Comparison of ENCODE assay signal across 18 cellular contexts in genomic region chr17:26775219-26775822, GRCh38.
A peak's percentile ranks its signal among the peaks of the same experiment; 100 is the strongest.
DNase-seq lines count a peak whose midpoint lies in the region; ATAC-seq, FAIRE-seq and TF ChIP-seq lines count a peak whose summit lies in the region.
"Had no signal": no experiment of that assay in that cellular context is flagged by ENCODE, and none has a peak within 500 bp of the region (broad histone marks: within the 10 kb centered on the region; RNA-seq: fewer than 3 reads in every experiment).

No MANE protein-coding gene starts in this region.

- H2BK20ac ChIP-seq in H9 (ENCODE audit: low read depth, low read length, poor library complexity, severe bottlenecking): no peak overlapping the region

- no peak overlapping the region for H3K18ac ChIP-seq in H9 (ENCODE audit: insufficient read length, low read depth, low read length)

- H3K36me3 ChIP-seq in kidney (ENCODE audit: control insufficient read depth in 1 of 2, insufficient read depth in 2 of 2, low read length in 2 of 2): no peaks in the 10 kb centered on the region

- H3K36me3 Mint-ChIP-seq in stimulated activated naive B cell treated with anti-CD40 and anti-IgM and Interleukin-4, amounts not matched to agents 10 μg/mL and 1 μg/mL and 100 μg/mL, for 72 hours: peaks cover 0 to 7% of the 10 kb centered on the region in 2 donors
- H3K36me3 Mint-ChIP-seq in H9 (ENCODE audit: insufficient read depth in 1 of 3, low read depth in 3 of 3): peaks cover 4 to 21% (median 8%) of the 10 kb centered on the region in 3 experiments
- H3K36me3 Mint-ChIP-seq: CD4-positive, alpha-beta memory T cell had no signal

- H2BK120ac ChIP-seq in H9 (ENCODE audit: low read depth, low read length, poor library complexity, severe bottlenecking): no peak overlapping the region

- H3K9me3 ChIP-seq in kidney (ENCODE audit: control insufficient read depth in 1 of 2, low read length in 2 of 2): no peaks in the 10 kb centered on the region
- H3K9me3 ChIP-seq in H9 (ENCODE audit: control insufficient read depth, low read depth, low read length): peaks cover 11% of the 10 kb centered on the region

- WGBS in H9 (ENCODE audit: extremely low coverage, insufficient read length, low lambda C conversion rate): no CpG with 5 or more reads among the region's 83 CpGs

- intact Hi-C loops in kidney (cut with DNase I): no loop called here

- H3K4me1 ChIP-seq in kidney (ENCODE audit: control insufficient read depth in 1 of 2, insufficient read depth in 1 of 2, low read depth in 1 of 2, low read length in 2 of 2) (no peaks in the 10 kb centered on the region), H9 (ENCODE audit: insufficient read depth, low read length) (no peaks in the 10 kb centered on the region)

- H3K27me3 ChIP-seq in H9 (ENCODE audit: insufficient read depth, low read length): no peaks in the 10 kb centered on the region

- H3K27ac ChIP-seq in kidney (ENCODE audit: low read depth in 2 of 2, low read length in 2 of 2) (no peak overlapping the region), H9 (ENCODE audit: insufficient read length, low read depth, low read length) (no peak overlapping the region)
- H3K27ac ChIP-seq: C4-2B had no signal

- no peak overlapping the region for H2BK5ac ChIP-seq in H9 (ENCODE audit: insufficient read length, low read length)

- H3K4me2 ChIP-seq in H9 (ENCODE audit: insufficient read depth, insufficient read length, low read length): no peak overlapping the region

- no peak overlapping the region for H4K91ac ChIP-seq in H9 (ENCODE audit: insufficient read length, low read depth, low read length)

- H3K14ac ChIP-seq in H9 (ENCODE audit: insufficient read depth, low read length): no peak overlapping the region

- H3K79me2 ChIP-seq in H9 (ENCODE audit: insufficient read depth, low read length): no peaks in the 10 kb centered on the region

- H2AFZ ChIP-seq in H9 (ENCODE audit: low read length): no peak overlapping the region

- no peaks in the 10 kb centered on the region for H3K79me1 ChIP-seq in H9 (ENCODE audit: insufficient read depth, low read depth, low read length, poor library complexity, severe bottlenecking)

- no peak for FAIRE-seq in kidney (lab: Jason Lieb, UNC)
- FAIRE-seq: D721Med had no signal

- no peak overlapping the region for H3K56ac ChIP-seq in H9 (ENCODE audit: insufficient read length, low read depth, low read length)

- DNase-seq in AG08396 (ENCODE audit: low spot score) (peak; percentile 0), ELF-1 (ENCODE audit: low read depth, low spot score) (peak; percentile 4), kidney (peak; percentile 46), SKM-1 treated with dmso at 0.1 percent for 144 hours (lab: John Stamatoyannopoulos, UW; ENCODE audit: unreplicated experiment) (no peak), NCI-H1930 (lab: John Stamatoyannopoulos, UW) (no peak), H9 (no peak)
- no peak for DNase-seq in stimulated activated naive B cell treated with anti-CD40 and anti-IgM and Interleukin-4, amounts not matched to agents 10 μg/mL and 1 μg/mL and 100 μg/mL, for 72 hours
- DNase-seq in activated CD4-positive, CD25-positive, alpha-beta regulatory T cell treated with anti-CD3 and anti-CD28 coated beads, Interleukin-2, amount 50 U/mL, for 72 hours: no peak
- DNase-seq: ACHN; CD4-positive, alpha-beta memory T cell; DMS153; DMS79 treated with DMSO at 0.1 percent for 48 hours; EL; GDM1 had no signal

- peaks cover 4 to 12% of the 10 kb centered on the region in 2 donors for H3K9me3 Mint-ChIP-seq in stimulated activated naive B cell treated with anti-CD40 and anti-IgM and Interleukin-4, amounts not matched to agents 10 μg/mL and 1 μg/mL and 100 μg/mL, for 72 hours
- H3K9me3 Mint-ChIP-seq in H9: peaks cover 44 to 49% of the 10 kb centered on the region in 2 experiments

- peak overlapping the region; percentile 51 for H3K27ac Mint-ChIP-seq in stimulated activated naive B cell treated with anti-CD40 and anti-IgM and Interleukin-4, amounts not matched to agents 10 μg/mL and 1 μg/mL and 100 μg/mL, for 72 hours
- H3K27ac Mint-ChIP-seq in H9: no peak overlapping the region
- H3K27ac Mint-ChIP-seq: B cell; CD4-positive, alpha-beta memory T cell had no signal

- no peak overlapping the region for H3T11ph ChIP-seq in H9 (ENCODE audit: low read length)

- no peaks in the 10 kb centered on the region for H3K27me3 Mint-ChIP-seq in stimulated activated naive B cell treated with anti-CD40 and anti-IgM and Interleukin-4, amounts not matched to agents 10 μg/mL and 1 μg/mL and 100 μg/mL, for 72 hours
- H3K27me3 Mint-ChIP-seq in H9 (ENCODE audit: low read depth): peaks cover 5% of the 10 kb centered on the region
- H3K27me3 Mint-ChIP-seq: B cell; CD4-positive, alpha-beta memory T cell had no signal

- no peak overlapping the region for H3K4ac ChIP-seq in H9 (ENCODE audit: low read depth, low read length)

- no peak overlapping the region for H3K4me3 Mint-ChIP-seq in stimulated activated naive B cell treated with anti-CD40 and anti-IgM and Interleukin-4, amounts not matched to agents 10 μg/mL and 1 μg/mL and 100 μg/mL, for 72 hours
- H3K4me3 Mint-ChIP-seq in H9: no peak overlapping the region
- H3K4me3 Mint-ChIP-seq: B cell; CD4-positive, alpha-beta memory T cell had no signal

- ATAC-seq in stimulated activated naive B cell treated with anti-CD40 and anti-IgM and Interleukin-4, amounts not matched to agents 10 μg/mL and 1 μg/mL and 100 μg/mL, for 72 hours (replicated peaks): no peak
- ATAC-seq: HCT116 had no signal

- no peaks in the 10 kb centered on the region for H3K4me1 Mint-ChIP-seq in stimulated activated naive B cell treated with anti-CD40 and anti-IgM and Interleukin-4, amounts not matched to agents 10 μg/mL and 1 μg/mL and 100 μg/mL, for 72 hours
- H3K4me1 Mint-ChIP-seq in H9: no peaks in the 10 kb centered on the region
- H3K4me1 Mint-ChIP-seq: B cell; CD4-positive, alpha-beta memory T cell had no signal

- H3K4me3 ChIP-seq in kidney (ENCODE audit: low read length in 2 of 2): no peak overlapping the region

- no peaks in the 10 kb centered on the region for H3K23me2 ChIP-seq in H9 (ENCODE audit: insufficient read length, low read depth, low read length, poor library complexity, severe bottlenecking)

- H4K8ac ChIP-seq in H9 (replicated peaks; ENCODE audit: insufficient read length, low read depth, low read length): no peak overlapping the region

- no peak for TF ChIP-seq CTCF in kidney (IDR thresholded peaks at IDR 0.05; ENCODE audit: borderline replicate concordance, extremely low read depth, insufficient read depth)
- no peak for TF ChIP-seq CTCF in H9 (conservative IDR thresholded peaks at IDR 0.05)

- H2BK15ac ChIP-seq in H9 (ENCODE audit: low read depth, low read length): no peak overlapping the region

- H2AK5ac ChIP-seq in H9 (ENCODE audit: insufficient read length, low read length): no peak overlapping the region

- H3K9ac ChIP-seq in kidney (ENCODE audit: low read length in 2 of 2) (no peak overlapping the region), H9 (ENCODE audit: extremely low read depth, insufficient read length, low read length) (no peak overlapping the region)

- H4K20me1 ChIP-seq in H9 (ENCODE audit: control insufficient read depth, insufficient read depth, insufficient read length): no peaks in the 10 kb centered on the region

- no peak overlapping the region for H4K5ac ChIP-seq in H9 (ENCODE audit: insufficient read length, low read depth, low read length)

- no peak overlapping the region for H3K23ac ChIP-seq in H9 (ENCODE audit: insufficient read length, low read depth, low read length)

- H2BK12ac ChIP-seq in H9 (ENCODE audit: insufficient read length, low read depth, low read length): no peak overlapping the region

Comparison
In these comparisons a context has a peak if more than half of its experiments do, and no peak if none do; other contexts are left out.
1. DNase-seq: peak in AG08396 (single experiment), ELF-1 (single experiment) and kidney (single experiment); none in stimulated activated naive B cell treated with anti-CD40 and anti-IgM and Interleukin-4, amounts not matched to agents 10 μg/mL and 1 μg/mL and 100 μg/mL, for 72 hours (single experiment), SKM-1 treated with dmso at 0.1 percent for 144 hours (single experiment), NCI-H1930 (0 of 2), activated CD4-positive, CD25-positive, alpha-beta regulatory T cell treated with anti-CD3 and anti-CD28 coated beads, Interleukin-2, amount 50 U/mL, for 72 hours (single experiment) and H9 (single experiment).